10 cellular contexts compared by ENCODE assay signal in the genomic region with DNA sequence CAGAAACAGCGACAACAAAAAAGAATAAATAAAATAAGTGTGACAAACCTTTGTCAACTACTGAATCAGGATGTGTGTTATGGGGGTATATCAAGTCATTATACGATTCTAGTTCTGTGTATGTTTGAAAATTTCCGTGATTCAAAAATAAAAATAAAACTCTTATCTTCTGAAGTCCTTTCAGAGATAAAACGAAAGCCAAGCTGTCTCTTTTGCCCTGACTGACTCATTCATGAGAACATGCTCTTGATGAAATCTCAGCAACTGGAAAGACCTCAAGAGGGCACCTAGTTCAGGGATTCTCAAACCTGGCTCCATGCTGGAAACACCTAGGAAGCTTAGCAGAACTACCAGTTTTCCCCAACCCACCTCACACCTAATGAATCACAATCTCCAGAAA. TPM values are rescaled to one million over a fixed set of nuclear protein-coding genes. Genes with fewer than 3 reads are reported as not detected.
DNase-seq lines count a peak whose midpoint lies in the region; ATAC-seq and TF ChIP-seq lines count a peak whose summit lies in the region.
"Had no signal": no experiment of that assay in that cellular context is flagged by ENCODE, and none has a peak within 500 bp of the region (broad histone marks: within the 10 kb centered on the region; RNA-seq: fewer than 3 reads in every experiment).

No MANE protein-coding gene starts in this region.

- no peak for TF ChIP-seq CTCF in brain microvascular endothelial cell (IDR thresholded peaks at IDR 0.05; ENCODE audit: low read depth, low read length, missing control alignments)
- TF ChIP-seq CTCF in mesothelial cell of epicardium (IDR thresholded peaks at IDR 0.05; ENCODE audit: unreplicated experiment): no peak

- peaks cover 37% of the 10 kb centered on the region for H3K36me3 Mint-ChIP-seq in CD4-positive, CD25-positive, alpha-beta regulatory T cell
- H3K36me3 Mint-ChIP-seq in mesothelial cell of epicardium: peaks cover 37% of the 10 kb centered on the region

- H3K4me1 ChIP-seq in CD4-positive, CD25-positive, alpha-beta regulatory T cell (ENCODE audit: control insufficient read depth, insufficient read depth, low read length, poor library complexity, severe bottlenecking): peaks cover 40% of the 10 kb centered on the region

- DNase-seq in CD4-positive, CD25-positive, alpha-beta regulatory T cell: peak in 1 of 3 donors; percentile 51
- DNase-seq in brain microvascular endothelial cell (peak; percentile 50), mesothelial cell of epicardium (ENCODE audit: low spot score in 2 of 2, unreplicated experiment in 2 of 2) (no peak), NCI-H69 (lab: John Stamatoyannopoulos, UW) (no peak), GOT3 (lab: John Stamatoyannopoulos, UW) (no peak), posterior cingulate gyrus (no peak), NCI-H2171 treated with DMSO at 0.1 percent for 48 hours (lab: John Stamatoyannopoulos, UW) (no peak)
- DNase-seq: cerebellar nuclear complex, occipital lobe had no signal

- H3K4me1 Mint-ChIP-seq in CD4-positive, CD25-positive, alpha-beta regulatory T cell: peaks cover 34 to 86% (median 63%) of the 10 kb centered on the region in 4 donors
- H3K4me1 Mint-ChIP-seq in mesothelial cell of epicardium: peaks cover 23% of the 10 kb centered on the region

- in situ Hi-C loops in brain microvascular endothelial cell (cut with HindIII; ENCODE audit: low pct_ligation_motif_present, low sequenced_read_pairs): no loop called here

- no peaks in the 10 kb centered on the region for H3K27me3 Mint-ChIP-seq in CD4-positive, CD25-positive, alpha-beta regulatory T cell
- H3K27me3 Mint-ChIP-seq in mesothelial cell of epicardium (ENCODE audit: low read depth): no peaks in the 10 kb centered on the region

- no peak overlapping the region for H3K27ac ChIP-seq in CD4-positive, CD25-positive, alpha-beta regulatory T cell (ENCODE audit: insufficient read depth, low read length, poor library complexity, severe bottlenecking)
- H3K27ac ChIP-seq in brain microvascular endothelial cell: peak overlapping the region; percentile 29

- peak overlapping the region; percentile 29 to 83 (median 64) for H3K4me3 Mint-ChIP-seq in CD4-positive, CD25-positive, alpha-beta regulatory T cell
- H3K4me3 Mint-ChIP-seq in mesothelial cell of epicardium: no peak overlapping the region

- peak overlapping the region; percentile 35 for H3K4me3 ChIP-seq in CD4-positive, CD25-positive, alpha-beta regulatory T cell (ENCODE audit: low read depth, low read length)
- no peak overlapping the region for H3K4me3 ChIP-seq in brain microvascular endothelial cell (ENCODE audit: low read depth, low read length)

- no peaks in the 10 kb centered on the region for H3K27me3 ChIP-seq in CD4-positive, CD25-positive, alpha-beta regulatory T cell (ENCODE audit: control insufficient read depth, insufficient read depth, low read length)
- no peaks in the 10 kb centered on the region for H3K27me3 ChIP-seq in brain microvascular endothelial cell (replicated peaks)

- no peaks in the 10 kb centered on the region for H3K9me3 ChIP-seq in CD4-positive, CD25-positive, alpha-beta regulatory T cell (ENCODE audit: control insufficient read depth in 2 of 2, low read length in 2 of 2)

- H3K27ac Mint-ChIP-seq in CD4-positive, CD25-positive, alpha-beta regulatory T cell: peak overlapping the region; percentile 70 to 85 (median 79)
- peak overlapping the region; percentile 72 for H3K27ac Mint-ChIP-seq in mesothelial cell of epicardium

- no peak for ATAC-seq in CD4-positive, CD25-positive, alpha-beta regulatory T cell (ENCODE audit: low read depth in 2 of 2)
- ATAC-seq in HG02885 (IDR thresholded peaks at IDR 0.05; ENCODE audit: poor library complexity, unreplicated experiment): peak; percentile 42

- intact Hi-C loops in posterior cingulate gyrus (cut with DNase I): no loop called here

- peaks cover 23% of the 10 kb centered on the region for H3K36me3 ChIP-seq in CD4-positive, CD25-positive, alpha-beta regulatory T cell (ENCODE audit: control insufficient read depth, insufficient read depth, low read length)
- H3K36me3 ChIP-seq in brain microvascular endothelial cell (replicated peaks): peaks cover 11% of the 10 kb centered on the region

- no peaks in the 10 kb centered on the region for H3K9me3 Mint-ChIP-seq in CD4-positive, CD25-positive, alpha-beta regulatory T cell
- no peaks in the 10 kb centered on the region for H3K9me3 Mint-ChIP-seq in mesothelial cell of epicardium

RNA-seq across cellular contexts. Expression of a gene that starts 9.2 kb away (rescaled TPM):
- 203 TPM for total RNA-seq in CD4-positive, CD25-positive, alpha-beta regulatory T cell
- 100 to 1,000 TPM; 108 to 126 (median 110) TPM for polyA plus RNA-seq in CD4-positive, CD25-positive, alpha-beta regulatory T cell
- 114 to 124 TPM (median 120 TPM) in 3 replicates for total RNA-seq in mesothelial cell of epicardium
